8 cellular contexts compared by ENCODE assay signal in the genomic region with DNA sequence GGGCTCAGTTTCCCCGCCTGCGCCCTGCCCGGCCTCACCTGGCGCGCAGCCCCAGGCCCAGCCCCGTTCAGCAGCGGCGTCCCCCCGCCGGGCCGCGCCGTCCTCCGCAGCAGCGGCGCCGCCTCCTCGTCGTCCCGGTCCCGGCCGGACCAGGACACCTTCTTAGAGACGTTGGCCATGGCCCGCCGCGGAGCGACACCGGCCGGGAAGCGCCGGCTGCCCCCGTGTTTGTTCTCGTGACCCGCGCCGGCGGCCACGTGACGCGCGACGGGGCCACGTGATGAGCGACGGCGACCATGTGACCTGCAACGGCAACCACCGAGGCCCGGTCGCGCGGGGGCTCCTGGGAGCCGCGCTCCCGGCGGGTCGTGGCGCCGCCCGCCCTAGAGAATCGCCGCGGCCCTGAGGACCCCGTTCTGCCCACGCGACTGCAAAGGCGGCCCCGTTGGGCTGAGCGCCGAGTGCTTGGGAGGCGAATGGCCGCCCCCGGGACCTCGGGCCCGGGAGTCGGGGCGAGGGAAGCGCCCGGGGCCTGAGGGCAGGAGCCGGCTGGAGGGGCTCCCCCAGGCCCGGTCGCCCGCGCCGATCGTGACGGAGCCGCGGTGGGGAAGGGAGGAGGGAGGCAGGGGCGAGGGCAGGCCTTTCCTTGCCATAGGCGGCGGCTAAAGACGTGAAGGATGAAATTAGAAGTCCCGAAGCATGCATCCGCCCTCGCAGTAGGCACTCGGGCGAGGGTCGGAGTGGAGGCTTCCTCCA. TPM values are rescaled to one million over a fixed set of nuclear protein-coding genes. Genes with fewer than 3 reads are reported as not detected.
DNase-seq lines count a peak whose midpoint lies in the region; ATAC-seq and TF ChIP-seq lines count a peak whose summit lies in the region.

A gene with protein sequence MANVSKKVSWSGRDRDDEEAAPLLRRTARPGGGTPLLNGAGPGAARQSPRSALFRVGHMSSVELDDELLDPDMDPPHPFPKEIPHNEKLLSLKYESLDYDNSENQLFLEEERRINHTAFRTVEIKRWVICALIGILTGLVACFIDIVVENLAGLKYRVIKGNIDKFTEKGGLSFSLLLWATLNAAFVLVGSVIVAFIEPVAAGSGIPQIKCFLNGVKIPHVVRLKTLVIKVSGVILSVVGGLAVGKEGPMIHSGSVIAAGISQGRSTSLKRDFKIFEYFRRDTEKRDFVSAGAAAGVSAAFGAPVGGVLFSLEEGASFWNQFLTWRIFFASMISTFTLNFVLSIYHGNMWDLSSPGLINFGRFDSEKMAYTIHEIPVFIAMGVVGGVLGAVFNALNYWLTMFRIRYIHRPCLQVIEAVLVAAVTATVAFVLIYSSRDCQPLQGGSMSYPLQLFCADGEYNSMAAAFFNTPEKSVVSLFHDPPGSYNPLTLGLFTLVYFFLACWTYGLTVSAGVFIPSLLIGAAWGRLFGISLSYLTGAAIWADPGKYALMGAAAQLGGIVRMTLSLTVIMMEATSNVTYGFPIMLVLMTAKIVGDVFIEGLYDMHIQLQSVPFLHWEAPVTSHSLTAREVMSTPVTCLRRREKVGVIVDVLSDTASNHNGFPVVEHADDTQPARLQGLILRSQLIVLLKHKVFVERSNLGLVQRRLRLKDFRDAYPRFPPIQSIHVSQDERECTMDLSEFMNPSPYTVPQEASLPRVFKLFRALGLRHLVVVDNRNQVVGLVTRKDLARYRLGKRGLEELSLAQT (minus strand): TSS at position 233 of the 756 bp plus-strand sequence. CDS start 54 bp downstream, at position 179.

- intact Hi-C loops in heart right ventricle (cut with DNase I), result loop anchor here in 3 of 10 donors (5.0 to 10.0 kb wide), 3 partner anchors 48 to 60 kb away; partner anchors contain the start of genes UNKL (in 1 of the 3) and UQCC4 (in 1 of the 3)

- TF ChIP-seq CTCF in GM12864 (IDR thresholded peaks at IDR 0.05; ENCODE audit: low read depth, low read length, missing control alignments) (no peak), heart right ventricle (IDR thresholded peaks at IDR 0.05) (no peak), progenitor cell of endocrine pancreas (IDR thresholded peaks at IDR 0.05; ENCODE audit: unreplicated experiment) (no peak), upper lobe of left lung (IDR thresholded peaks at IDR 0.05) (peak in 2 of 6 experiments; percentile 25 to 47)

- no peaks in the 10 kb centered on the region for H3K9me3 Mint-ChIP-seq in T-helper 1 cell treated with Interleukin-12 subunit alpha and Interleukin-12 subunit beta and Interleukin-4 antibody, amounts not matched to agents 30 μg/mL and 1 μg/mL, for 36 hours
- no peaks in the 10 kb centered on the region for H3K9me3 Mint-ChIP-seq in progenitor cell of endocrine pancreas (ENCODE audit: low read depth)

- H3K27me3 ChIP-seq in heart right ventricle (no peaks in the 10 kb centered on the region), upper lobe of left lung (no peaks in the 10 kb centered on the region)

- H3K4me3 Mint-ChIP-seq in T-helper 1 cell treated with Interleukin-12 subunit alpha and Interleukin-12 subunit beta and Interleukin-4 antibody, amounts not matched to agents 30 μg/mL and 1 μg/mL, for 36 hours, result peak within 1 kb of the TSS; percentile 85
- H3K4me3 Mint-ChIP-seq in progenitor cell of endocrine pancreas (ENCODE audit: low read depth), result peak within 1 kb of the TSS; percentile 76

- WGBS in heart right ventricle, 2 donors, result 0 to 1% methylated on average over 85 to 99 of the region's 99 CpGs
- 0 to 1% methylated on average over 21 to 25 of the region's 99 CpGs for WGBS in upper lobe of left lung, 2 donors

- H3K4me1 ChIP-seq in heart right ventricle (peaks cover 5 to 51% (median 24%) of the 10 kb centered on the region in 9 donors), upper lobe of left lung (peaks cover 16 to 55% (median 31%) of the 10 kb centered on the region in 4 donors)

- H3K9me3 ChIP-seq in heart right ventricle (peaks cover 0 to 3% (median 0%) of the 10 kb centered on the region in 11 donors), upper lobe of left lung (no peaks in the 10 kb centered on the region)

- no peaks in the 10 kb centered on the region for H3K27me3 Mint-ChIP-seq in T-helper 1 cell treated with Interleukin-12 subunit alpha and Interleukin-12 subunit beta and Interleukin-4 antibody, amounts not matched to agents 30 μg/mL and 1 μg/mL, for 36 hours (ENCODE audit: low read depth)
- peaks cover 3% of the 10 kb centered on the region for H3K27me3 Mint-ChIP-seq in progenitor cell of endocrine pancreas

- H3K27ac Mint-ChIP-seq in T-helper 1 cell treated with Interleukin-12 subunit alpha and Interleukin-12 subunit beta and Interleukin-4 antibody, amounts not matched to agents 30 μg/mL and 1 μg/mL, for 36 hours, result peak within 1 kb of the TSS; percentile 87
- peak within 1 kb of the TSS; percentile 88 for H3K27ac Mint-ChIP-seq in progenitor cell of endocrine pancreas

- TF ChIP-seq EP300 in upper lobe of left lung (IDR thresholded peaks at IDR 0.05), result peak in 1 of 4 donors; percentile 89

- peaks cover 16% of the 10 kb centered on the region for H3K4me1 Mint-ChIP-seq in T-helper 1 cell treated with Interleukin-12 subunit alpha and Interleukin-12 subunit beta and Interleukin-4 antibody, amounts not matched to agents 30 μg/mL and 1 μg/mL, for 36 hours (ENCODE audit: low read depth)
- peaks cover 8% of the 10 kb centered on the region for H3K4me1 Mint-ChIP-seq in progenitor cell of endocrine pancreas (ENCODE audit: low read depth)

- TF ChIP-seq POLR2A in upper lobe of left lung (IDR thresholded peaks at IDR 0.05), result peak; percentile 82 to 97 (median 94)

- H3K36me3 Mint-ChIP-seq in T-helper 1 cell treated with Interleukin-12 subunit alpha and Interleukin-12 subunit beta and Interleukin-4 antibody, amounts not matched to agents 30 μg/mL and 1 μg/mL, for 36 hours (ENCODE audit: low read depth), result no peaks in the 10 kb centered on the region
- H3K36me3 Mint-ChIP-seq in progenitor cell of endocrine pancreas (ENCODE audit: insufficient read depth), result peaks cover 2% of the 10 kb centered on the region

- H3K27ac ChIP-seq in heart right ventricle (peak within 1 kb of the TSS; percentile 42 to 99 (median 94)), upper lobe of left lung (peak within 1 kb of the TSS; percentile 81 to 96 (median 94))

- H3K36me3 ChIP-seq in heart right ventricle (no peaks in the 10 kb centered on the region), upper lobe of left lung (no peaks in the 10 kb centered on the region)

- ATAC-seq in HG02571 (IDR thresholded peaks at IDR 0.05; ENCODE audit: unreplicated experiment) (peak; percentile 72), heart right ventricle (peak; percentile 94 to 98 (median 98)), upper lobe of left lung (ENCODE audit: low FRiP score in 2 of 2) (peak; percentile 69 to 95)

- peak within 1 kb of the TSS; percentile 88 for H3K4me3 ChIP-seq in GM12864 (ENCODE audit: low read depth, low read length)
- H3K4me3 ChIP-seq in heart right ventricle, result peak within 1 kb of the TSS; percentile 61 to 99 (median 90)
- H3K4me3 ChIP-seq in upper lobe of left lung, result peak within 1 kb of the TSS; percentile 73 to 99 (median 86)

- DNase-seq in GM12864 (ENCODE audit: low read depth) (peak; percentile 49), NCI-H1048 (lab: John Stamatoyannopoulos, UW) (peak; percentile 37), amniotic epithelial cell (ENCODE audit: low read depth) (peak; percentile 80), heart right ventricle (peak; percentile 90 to 93), progenitor cell of endocrine pancreas (ENCODE audit: low spot score, unreplicated experiment) (peak; percentile 80), upper lobe of left lung (peak; percentile 91 to 99)

RNA-seq across cellular contexts. Expression of the gene that starts here (rescaled TPM):
- total RNA-seq in heart right ventricle (10 to 100 TPM; 29.9 to 60.1 (median 35.1) TPM), progenitor cell of endocrine pancreas (85.3 and 89.4 TPM in 2 replicates), upper lobe of left lung (100 to 1,000 TPM in 4 of 6 donors, 10 to 100 TPM in 2; 78.0 to 463 (median 147) TPM)
- polyA plus RNA-seq in heart right ventricle, result 10 to 100 TPM; 29.5 to 60.6 TPM

Comparison
In these comparisons a context has a peak if more than half of its experiments do, and no peak if none do; other contexts are left out.
1. Peak in every context shown above with its lines: DNase-seq, ATAC-seq, H3K4me3 ChIP-seq and H3K27ac ChIP-seq.
2. DNase-seq: peak in every context shown above with its lines; median percentile 95 in upper lobe of left lung; 92 in heart right ventricle; 80 in amniotic epithelial cell; 80 in progenitor cell of endocrine pancreas; 49 in GM12864; 37 in NCI-H1048.